ENCODE assay signal across 8 cellular contexts in the genomic region with DNA sequence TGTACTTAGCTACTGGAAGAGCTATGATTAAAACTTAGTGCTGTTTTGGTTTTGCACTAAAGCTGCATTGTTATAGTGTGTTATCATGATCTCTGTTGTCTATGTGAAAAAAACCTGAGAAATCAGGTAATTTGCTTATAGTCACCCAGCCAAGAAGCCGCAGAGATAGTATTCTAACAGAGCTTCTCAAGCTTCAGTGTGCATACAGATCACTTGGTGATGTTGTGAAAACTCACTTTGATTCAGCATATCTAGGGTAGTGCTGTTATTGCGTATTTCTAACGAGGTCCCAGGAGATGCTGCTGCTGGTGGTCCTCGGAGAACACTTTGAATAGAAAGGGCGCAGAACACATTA.
DNase-seq lines count a peak whose midpoint lies in the region; ATAC-seq, FAIRE-seq and TF ChIP-seq lines count a peak whose summit lies in the region.

No MANE protein-coding gene starts in this region.

- H2AFZ ChIP-seq in MM.1S (ENCODE audit: low read length): 0 out of 2 replicates have a peak overlapping the region, but pooled peaks have one; percentile 12

- H3K27me3 ChIP-seq in MM.1S (replicated peaks; ENCODE audit: insufficient read depth, low read length): no peaks in the 10 kb centered on the region
- H3K27me3 ChIP-seq in muscle layer of duodenum (ENCODE audit: low read depth, low read length): no peaks in the 10 kb centered on the region
- peaks cover 0 to 14% of the 10 kb centered on the region in 2 donors for H3K27me3 ChIP-seq in left lung

- 0 out of 2 replicates have a peak, but pooled peaks cover 8% of the 10 kb centered on the region for H3F3A ChIP-seq in MM.1S (ENCODE audit: insufficient read depth, low read length)

- no peaks in the 10 kb centered on the region for H3K79me2 ChIP-seq in MM.1S (ENCODE audit: low read length)

- peak; percentile 50 for DNase-seq in GM13977 (ENCODE audit: low spot score)
- no peak for DNase-seq in MM.1S
- no peak for DNase-seq in HTR-8/SVneo (ENCODE audit: insufficient read length, low spot score)
- DNase-seq in left lung: no peak
- DNase-seq in NCI-H1048 (lab: John Stamatoyannopoulos, UW): no peak
- no peak for DNase-seq in NOMO-1 treated with DMSO at 0.1 percent for 48 hours (lab: John Stamatoyannopoulos, UW; ENCODE audit: unreplicated experiment)

- TF ChIP-seq CTCF in GM13977 (IDR thresholded peaks at IDR 0.05; ENCODE audit: extremely low read depth, insufficient read depth, missing control alignments) (no peak), MM.1S (IDR thresholded peaks at IDR 0.05; ENCODE audit: low read length) (no peak), left lung (IDR thresholded peaks at IDR 0.05) (no peak)

- H3K9me3 ChIP-seq in MM.1S (replicated peaks; ENCODE audit: insufficient read depth, low read length) (no peaks in the 10 kb centered on the region), muscle layer of duodenum (ENCODE audit: control insufficient read depth in 1 of 2, low read length in 2 of 2) (no peaks in the 10 kb centered on the region), left lung (no peaks in the 10 kb centered on the region)

- H3K9ac ChIP-seq in MM.1S (ENCODE audit: low read length): no peak overlapping the region

- no peak overlapping the region for H3K27ac ChIP-seq in MM.1S (ENCODE audit: low read length)
- H3K27ac ChIP-seq in muscle layer of duodenum (ENCODE audit: low read length): peak overlapping the region; percentile 34
- H3K27ac ChIP-seq in left lung: no peak overlapping the region

- ATAC-seq in GM21529 (IDR thresholded peaks at IDR 0.05; ENCODE audit: unreplicated experiment) (peak; percentile 65), left lung (no peak)

- H3K36me3 ChIP-seq in MM.1S (replicated peaks; ENCODE audit: insufficient read depth, low read length) (no peaks in the 10 kb centered on the region), muscle layer of duodenum (ENCODE audit: control insufficient read depth in 1 of 2, insufficient read depth in 2 of 2, low read length in 2 of 2) (no peaks in the 10 kb centered on the region), left lung (no peaks in the 10 kb centered on the region)

- in situ Hi-C loops in GM13977 (cut with MboI; ENCODE audit: low pct_unique_long_range_greater_than_20kb, low sequenced_read_pairs, unreplicated experiment): loop anchor here (10.0 kb wide), 1 partner anchor 72 kb away; the partner anchor contains the start of gene PDCD4

- peak overlapping the region; percentile 46; the same call in 1 of the 2 replicates for H3K4me2 ChIP-seq in MM.1S (ENCODE audit: low read depth, low read length)

- no peak for FAIRE-seq in HTR-8/SVneo (lab: Jason Lieb, UNC)

- H3K4me3 ChIP-seq in MM.1S (ENCODE audit: low read length) (no peak overlapping the region), muscle layer of duodenum (ENCODE audit: low read depth in 1 of 2, low read length in 2 of 2) (no peak overlapping the region), left lung (no peak overlapping the region)

- no peaks in the 10 kb centered on the region for H4K20me1 ChIP-seq in MM.1S (ENCODE audit: insufficient read depth, low read length)

- H3K9me2 ChIP-seq in MM.1S (replicated peaks; ENCODE audit: insufficient read depth, low read length): no peaks in the 10 kb centered on the region

- H3K4me1 ChIP-seq in MM.1S (ENCODE audit: low read length) (peaks cover 25% of the 10 kb centered on the region), muscle layer of duodenum (ENCODE audit: control insufficient read depth in 1 of 2, insufficient read depth in 2 of 2, low read length in 2 of 2) (peaks cover 18 to 20% of the 10 kb centered on the region in 2 donors), left lung (peaks cover 10 to 20% of the 10 kb centered on the region in 2 donors)

- intact Hi-C loops in left lung (cut with DNase I): loop anchor here in 1 of 2 donors (10.0 kb wide), 2 partner anchors 62 to 92 kb away; no protein-coding TSS in a partner anchor
